In genomic region chr7:150988230-150989226, GRCh38 we compare ENCODE assay signal across 8 cellular contexts. TPM values are rescaled to one million over a fixed set of nuclear protein-coding genes. Genes with fewer than 3 reads are reported as not detected.
DNase-seq lines count a peak whose midpoint lies in the region; ATAC-seq lines count a peak whose summit lies in the region.

No MANE protein-coding gene starts in this region.

- POLR2A ChIA-PET in activated CD4-positive, alpha-beta memory T cell treated with anti-CD3 and anti-CD28 coated beads, Interleukin-2, amount 10 ng/mL, durations not matched to agents 7 days and 5 days (lab: Charles Lee): interaction anchor here (1.4 kb wide), 1 partner anchor 22 kb away, joined by 6 read pairs; no protein-coding TSS in a partner anchor

- peaks cover 15% of the 10 kb centered on the region for H3K36me3 Mint-ChIP-seq in activated CD4-positive, alpha-beta memory T cell treated with anti-CD3 and anti-CD28 coated beads, Interleukin-2, amount 10 ng/mL, durations not matched to agents 7 days and 5 days (ENCODE audit: low read depth)
- peaks cover 6% of the 10 kb centered on the region for H3K36me3 Mint-ChIP-seq in memory B cell

- peak; percentile 52 for DNase-seq in SIG-M5 treated with dmso at 0.1 percent for 504 hours (lab: John Stamatoyannopoulos, UW; ENCODE audit: unreplicated experiment)
- DNase-seq in SIG-M5 (lab: John Stamatoyannopoulos, UW): no peak
- peak; percentile 97 for DNase-seq in NCI-H2227 treated with DMSO at 0.1 percent for 48 hours (lab: John Stamatoyannopoulos, UW)
- DNase-seq in activated CD4-positive, alpha-beta memory T cell treated with anti-CD3 and anti-CD28 coated beads, Interleukin-2, amount 10 ng/mL, durations not matched to agents 7 days and 5 days: peak; percentile 74
- DNase-seq in effector CD4-positive, alpha-beta T cell: peak; percentile 61
- DNase-seq in memory B cell (ENCODE audit: low spot score in 2 of 2): peak; percentile 68 to 73
- peak; percentile 36 to 78 (median 62) for DNase-seq in stimulated activated naive CD4-positive, alpha-beta T cell (lab: John Stamatoyannopoulos, UW)

- CTCF ChIA-PET in activated CD4-positive, alpha-beta memory T cell treated with anti-CD3 and anti-CD28 coated beads, Interleukin-2, amount 10 ng/mL, durations not matched to agents 7 days and 5 days (lab: Charles Lee): interaction anchor here (0.7 to 2.3 kb wide), 8 partner anchors 19 to 90 kb away, joined by 3 to 13 read pairs (median 10); no protein-coding TSS in a partner anchor

- peaks cover 17% of the 10 kb centered on the region for H3K9me3 Mint-ChIP-seq in activated CD4-positive, alpha-beta memory T cell treated with anti-CD3 and anti-CD28 coated beads, Interleukin-2, amount 10 ng/mL, durations not matched to agents 7 days and 5 days
- H3K9me3 Mint-ChIP-seq in memory B cell: peaks cover 8% of the 10 kb centered on the region

- ATAC-seq in memory B cell (ENCODE audit: low read depth) (peak; percentile 72), HG02610 (IDR thresholded peaks at IDR 0.05; ENCODE audit: unreplicated experiment) (no peak)

- peaks cover 36% of the 10 kb centered on the region for H3K4me1 Mint-ChIP-seq in activated CD4-positive, alpha-beta memory T cell treated with anti-CD3 and anti-CD28 coated beads, Interleukin-2, amount 10 ng/mL, durations not matched to agents 7 days and 5 days
- peaks cover 10% of the 10 kb centered on the region for H3K4me1 Mint-ChIP-seq in memory B cell

- H3K4me3 Mint-ChIP-seq in activated CD4-positive, alpha-beta memory T cell treated with anti-CD3 and anti-CD28 coated beads, Interleukin-2, amount 10 ng/mL, durations not matched to agents 7 days and 5 days: peak overlapping the region; percentile 15
- no peak overlapping the region for H3K4me3 Mint-ChIP-seq in memory B cell

- peaks cover 27% of the 10 kb centered on the region for H3K27me3 Mint-ChIP-seq in activated CD4-positive, alpha-beta memory T cell treated with anti-CD3 and anti-CD28 coated beads, Interleukin-2, amount 10 ng/mL, durations not matched to agents 7 days and 5 days
- peaks cover 13% of the 10 kb centered on the region for H3K27me3 Mint-ChIP-seq in memory B cell

- H3K27ac Mint-ChIP-seq in activated CD4-positive, alpha-beta memory T cell treated with anti-CD3 and anti-CD28 coated beads, Interleukin-2, amount 10 ng/mL, durations not matched to agents 7 days and 5 days: peak overlapping the region; percentile 10
- H3K27ac Mint-ChIP-seq in memory B cell: no peak overlapping the region

RNA-seq across cellular contexts. Expression of gene NOS3, which starts 2.3 kb away (rescaled TPM):
- total RNA-seq in activated CD4-positive, alpha-beta memory T cell treated with anti-CD3 and anti-CD28 coated beads, Interleukin-2, amount 10 ng/mL, durations not matched to agents 7 days and 5 days: 10 to 100 TPM; 27.7 to 30.2 TPM

RNA-seq across cellular contexts. Expression of gene KCNH2, which starts 10.4 kb away (rescaled TPM):
- total RNA-seq in activated CD4-positive, alpha-beta memory T cell treated with anti-CD3 and anti-CD28 coated beads, Interleukin-2, amount 10 ng/mL, durations not matched to agents 7 days and 5 days: under 1 TPM; 0.15 to 0.38 TPM

RNA-seq across cellular contexts. Expression of gene ATG9B, which starts 35.8 kb away (rescaled TPM):
- 1 to 10 TPM; 7.9 to 8.6 TPM for total RNA-seq in activated CD4-positive, alpha-beta memory T cell treated with anti-CD3 and anti-CD28 coated beads, Interleukin-2, amount 10 ng/mL, durations not matched to agents 7 days and 5 days

RNA-seq across cellular contexts. Expression of gene ABCB8, which starts 39.7 kb away (rescaled TPM):
- 10 to 100 TPM; 51.2 to 53.3 TPM for total RNA-seq in activated CD4-positive, alpha-beta memory T cell treated with anti-CD3 and anti-CD28 coated beads, Interleukin-2, amount 10 ng/mL, durations not matched to agents 7 days and 5 days

RNA-seq across cellular contexts. Expression of gene ASIC3, which starts 59.8 kb away (rescaled TPM):
- 1 to 10 TPM; 5.5 to 6.2 TPM for total RNA-seq in activated CD4-positive, alpha-beta memory T cell treated with anti-CD3 and anti-CD28 coated beads, Interleukin-2, amount 10 ng/mL, durations not matched to agents 7 days and 5 days
